Comparison of ENCODE assay signal across 12 cellular contexts in the genomic region with DNA sequence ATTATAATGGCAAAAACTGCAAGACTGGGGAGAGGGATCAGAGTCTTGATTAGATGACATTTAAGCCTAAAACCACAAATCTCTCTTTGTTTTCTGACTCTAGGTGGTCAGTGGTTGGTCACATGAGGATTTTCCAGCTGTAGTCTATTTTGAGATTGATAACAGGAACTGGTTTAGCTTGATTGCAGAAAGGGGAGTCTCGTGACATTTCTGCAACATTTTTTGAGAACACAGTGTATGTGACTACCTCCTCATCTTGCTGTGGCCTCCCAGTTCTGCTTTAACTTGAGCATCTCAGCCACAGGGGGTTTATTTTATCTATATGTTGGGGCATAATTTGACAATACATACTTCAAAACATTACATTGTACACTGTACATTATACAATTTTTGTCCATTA.
DNase-seq lines count a peak whose midpoint lies in the region; ATAC-seq lines count a peak whose summit lies in the region.
"Had no signal": no experiment of that assay in that cellular context is flagged by ENCODE, and none has a peak within 500 bp of the region (broad histone marks: within the 10 kb centered on the region; RNA-seq: fewer than 3 reads in every experiment).

No MANE protein-coding gene starts in this region.

- DNase-seq in fibroblast of peridontal ligament (ENCODE audit: extremely low read depth): peak; percentile 21
- no peak for DNase-seq in activated gamma-delta T cell treated with Interleukin-2 at 50 U/mL for 16 hours
- no peak for DNase-seq in NCI-H748 (lab: John Stamatoyannopoulos, UW; ENCODE audit: unreplicated experiment)
- DNase-seq in NCI-H1048 (lab: John Stamatoyannopoulos, UW): no peak
- DNase-seq: activated CD4-positive, alpha-beta T cell treated with anti-CD3 and anti-CD28 coated beads, Interleukin-2, amount 10 ng/mL, durations not matched to agents 7 days and 5 days; CD4-positive, CD25-positive, alpha-beta regulatory T cell; GDM1; mesendoderm; substantia nigra had no signal

- ATAC-seq in GM18861 (IDR thresholded peaks at IDR 0.05; ENCODE audit: unreplicated experiment) (peak; percentile 44), GM21737 (IDR thresholded peaks at IDR 0.05; ENCODE audit: unreplicated experiment) (peak; percentile 61), HG03571 (IDR thresholded peaks at IDR 0.05; ENCODE audit: unreplicated experiment) (peak; percentile 63)
